Comparison of ENCODE assay signal across 1 cellular context in the genomic region with DNA sequence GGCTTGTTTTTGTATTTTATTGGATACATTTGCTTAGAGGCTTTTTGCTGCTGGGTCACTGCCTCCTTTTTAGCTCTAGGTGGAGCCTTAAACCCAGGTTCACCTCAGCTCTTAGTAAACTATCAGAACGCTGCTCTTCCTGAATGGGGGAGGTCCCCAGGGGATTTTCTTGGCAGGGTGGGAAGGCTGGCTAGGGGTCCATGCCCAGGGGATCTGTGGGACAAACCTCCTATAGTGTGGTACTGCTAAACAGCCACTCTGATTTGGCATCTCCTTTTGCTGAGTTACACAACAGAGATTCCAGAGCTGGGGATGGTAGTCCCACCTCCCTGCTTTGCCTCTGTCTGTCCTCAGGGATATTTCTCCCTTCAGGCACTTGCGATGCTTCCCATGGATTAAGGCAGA.
TF ChIP-seq lines count a peak whose summit lies in the region.

No MANE protein-coding gene starts in this region.

TF ChIP-seq in HCT116, 20 proteins besides CTCF, POLR2A, EP300 and RAD21 (continued from another document):
- TF ChIP-seq EZH2phosphoT487 (IDR thresholded peaks at IDR 0.05; ENCODE audit: borderline replicate concordance), result no peak
- TF ChIP-seq SRF (IDR thresholded peaks at IDR 0.05; ENCODE audit: low read depth), result no peak
- TF ChIP-seq CBX3 (IDR thresholded peaks at IDR 0.05; ENCODE audit: low read depth), result no peak
TF ChIP-seq in HCT116: peak in this region for 0.
